Comparison of ENCODE assay signal across 35 cellular contexts in the genomic region with DNA sequence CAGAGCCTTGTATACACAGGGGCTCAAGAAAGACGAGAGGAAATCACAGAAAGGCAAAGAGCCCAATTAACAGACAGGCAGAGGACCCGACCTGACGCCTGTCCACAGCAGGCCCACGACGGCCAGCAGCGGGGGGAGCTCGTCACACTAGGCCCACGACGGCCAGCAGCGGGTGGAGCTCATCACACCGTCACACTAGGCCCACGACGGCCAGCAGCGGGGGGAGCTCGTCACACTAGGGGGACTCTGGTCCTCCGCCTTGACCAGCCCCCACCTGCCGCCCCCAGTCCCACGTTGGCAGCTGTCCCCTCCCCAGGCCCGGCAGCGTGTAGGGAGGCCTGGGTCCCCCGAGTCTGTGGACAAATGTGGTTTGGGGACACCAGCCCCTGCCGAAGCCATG. TPM values are rescaled to one million over a fixed set of nuclear protein-coding genes. Genes with fewer than 3 reads are reported as not detected.
"Had no signal": no experiment of that assay in that cellular context is flagged by ENCODE, and none has a peak within 500 bp of the region (broad histone marks: within the 10 kb centered on the region; RNA-seq: fewer than 3 reads in every experiment).

No MANE protein-coding gene starts in this region.

- ATAC-seq: natural killer cell; stimulated activated memory B cell treated with anti-CD40 and anti-IgM and Interleukin-4, amounts not matched to agents 10 μg/mL and 1 μg/mL and 100 μg/mL, for 72 hours; stimulated activated naive CD8-positive, alpha-beta T cell treated with anti-CD3 and anti-CD28 coated beads, Interleukin-15, amount 100 ng/mL, for 72 hours had no signal

- H3K9ac ChIP-seq: neural progenitor cell had no signal

- H3K27me3 ChIP-seq: ovary, right atrium auricular region, right lobe of liver, vagina had no signal

- FAIRE-seq: islet of Langerhans, kidney had no signal

- H3K4me1 ChIP-seq: left ventricle myocardium inferior, right atrium auricular region, right lobe of liver had no signal

- H3K9me3 ChIP-seq: left ventricle myocardium inferior, ovary, right atrium auricular region, right lobe of liver, tibial nerve, vagina had no signal

- H3K36me3 ChIP-seq: left ventricle myocardium inferior, neural progenitor cell, ovary, right atrium auricular region, right lobe of liver, tibial nerve, vagina had no signal

- H3K4me1 Mint-ChIP-seq: natural killer cell had no signal

- H3K27ac ChIP-seq: left ventricle myocardium inferior, neural progenitor cell, right atrium auricular region, right lobe of liver, tibial nerve, vagina had no signal

- H3K4me2 ChIP-seq: neural progenitor cell, smooth muscle cell had no signal

- H3K36me3 Mint-ChIP-seq: immature natural killer cell; mesothelial cell of epicardium; naive B cell; natural killer cell; neural progenitor cell; stimulated activated memory B cell treated with anti-CD40 and anti-IgM and Interleukin-4, amounts not matched to agents 10 μg/mL and 1 μg/mL and 100 μg/mL, for 72 hours; type B pancreatic cell had no signal

- DNase-seq: immature natural killer cell; kidney; left ventricle myocardium inferior; mesendoderm; naive B cell; natural killer cell; nephron progenitor cell; right lobe of liver; stimulated activated CD4-positive, alpha-beta T cell treated with anti-CD3 and anti-CD28 coated beads, Interleukin-1b, Interleukin-23, amount 100 ng/mL, for 48 hours; stimulated activated CD4-positive, alpha-beta T cell treated with anti-CD3 and anti-CD28 coated beads, Interleukin-2, amount 100 ng/mL, for 48 hours; stimulated activated CD4-positive, alpha-beta T cell treated with anti-CD3 and anti-CD28 coated beads, Interleukin-4, amount 100 ng/mL, for 4 hours; stimulated activated CD8-positive, alpha-beta memory T cell treated with anti-CD3 and anti-CD28 coated beads, Interleukin-4, amount 100 ng/mL, for 48 hours; stimulated activated naive CD4-positive, alpha-beta T cell treated with Interleukin-2 at 50 U/mL for 16 hours; stimulated activated naive CD8-positive, alpha-beta T cell treated with anti-CD3 and anti-CD28 coated beads, Interleukin-15, amount 100 ng/mL, for 72 hours; substantia nigra had no signal

- H2AFZ ChIP-seq: neural progenitor cell had no signal

- H3K4me3 Mint-ChIP-seq: immature natural killer cell; mesothelial cell of epicardium; naive B cell; natural killer cell; nephron progenitor cell; neural progenitor cell; stimulated activated memory B cell treated with anti-CD40 and anti-IgM and Interleukin-4, amounts not matched to agents 10 μg/mL and 1 μg/mL and 100 μg/mL, for 72 hours; stimulated activated naive CD8-positive, alpha-beta T cell treated with anti-CD3 and anti-CD28 coated beads, Interleukin-15, amount 100 ng/mL, for 72 hours; type B pancreatic cell had no signal

- H3K4me3 ChIP-seq: left ventricle myocardium inferior, lung, neural progenitor cell, ovary, right atrium auricular region, right lobe of liver, smooth muscle cell, tibial nerve had no signal

- H3K27ac Mint-ChIP-seq: immature natural killer cell; mesothelial cell of epicardium; naive B cell; natural killer cell; nephron progenitor cell; neural progenitor cell; progenitor cell of endocrine pancreas; stimulated activated memory B cell treated with anti-CD40 and anti-IgM and Interleukin-4, amounts not matched to agents 10 μg/mL and 1 μg/mL and 100 μg/mL, for 72 hours; stimulated activated naive CD8-positive, alpha-beta T cell treated with anti-CD3 and anti-CD28 coated beads, Interleukin-15, amount 100 ng/mL, for 72 hours; type B pancreatic cell had no signal

- H3K9me3 Mint-ChIP-seq: immature natural killer cell; mesothelial cell of epicardium; natural killer cell; stimulated activated memory B cell treated with anti-CD40 and anti-IgM and Interleukin-4, amounts not matched to agents 10 μg/mL and 1 μg/mL and 100 μg/mL, for 72 hours; stimulated activated naive CD8-positive, alpha-beta T cell treated with anti-CD3 and anti-CD28 coated beads, Interleukin-15, amount 100 ng/mL, for 72 hours; type B pancreatic cell had no signal

RNA-seq across cellular contexts. Expression of gene GNG13, which starts 23.7 kb away (rescaled TPM):
- total RNA-seq: kidney, left ventricle myocardium inferior, lower leg skin, lung, mesothelial cell of epicardium, mononuclear cell, natural killer cell, omental fat pad, ovary, progenitor cell of endocrine pancreas, pulmonary artery endothelial cell, renal cortical epithelial cell, right atrium auricular region, right lobe of liver, skeletal muscle tissue, smooth muscle cell, temporal lobe, tibial nerve, urinary bladder, vagina had no signal
- polyA plus RNA-seq: immature natural killer cell, lung, ovary, smooth muscle cell, urinary bladder had no signal
